8 cellular contexts compared by ENCODE assay signal in the genomic region with DNA sequence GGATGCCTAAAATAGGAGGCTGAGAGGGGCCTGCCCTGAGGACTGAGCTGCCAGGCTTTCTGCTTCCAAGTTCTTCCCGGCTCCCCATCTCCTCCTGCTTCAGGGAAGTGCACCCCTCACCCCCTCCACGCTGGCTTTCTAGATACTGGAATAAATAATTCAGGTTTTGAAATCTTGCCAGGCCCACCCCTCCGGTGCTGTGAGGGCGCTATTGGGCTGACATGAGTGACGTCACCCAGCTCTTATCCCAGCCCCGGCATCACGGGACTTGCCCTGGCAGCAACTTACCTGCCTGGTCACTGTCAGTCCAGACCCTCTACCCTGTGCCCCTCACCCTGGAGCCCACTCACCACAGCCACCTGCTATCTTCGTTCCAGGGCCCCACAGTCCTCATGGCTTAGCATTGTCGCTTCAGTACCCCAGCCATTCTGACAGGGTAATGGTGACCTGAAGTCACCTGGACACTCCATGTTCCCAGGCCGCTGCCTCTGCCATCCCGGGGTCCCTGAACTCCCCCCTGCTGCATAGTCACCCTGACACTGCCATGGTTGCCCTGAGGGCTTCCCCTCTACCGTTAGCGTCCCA. TPM values are rescaled to one million over a fixed set of nuclear protein-coding genes. Genes with fewer than 3 reads are reported as not detected.
DNase-seq lines count a peak whose midpoint lies in the region; ATAC-seq and TF ChIP-seq lines count a peak whose summit lies in the region.

No MANE protein-coding gene starts in this region.

- no peaks in the 10 kb centered on the region for H3K9me2 ChIP-seq in SU-DHL-6 (replicated peaks; ENCODE audit: insufficient read depth, low read length)

- CTCF ChIA-PET in activated CD8-positive, alpha-beta memory T cell treated with anti-CD3 and anti-CD28 coated beads, Interleukin-2, amount 10 ng/mL, durations not matched to agents 7 days and 5 days (lab: Charles Lee), result interaction anchor here (0.6 to 11.7 kb wide), 26 partner anchors 13 to 769 kb away, joined by 3 to 260 read pairs (median 4); a partner anchor contains a TSS

- peaks cover 25% of the 10 kb centered on the region for H3K27me3 Mint-ChIP-seq in activated CD8-positive, alpha-beta memory T cell treated with anti-CD3 and anti-CD28 coated beads, Interleukin-2, amount 10 ng/mL, durations not matched to agents 7 days and 5 days

- no peak overlapping the region for H3K27ac ChIP-seq in SU-DHL-6 (ENCODE audit: low read depth, low read length)
- peak overlapping the region; percentile 42 to 51 for H3K27ac ChIP-seq in coronary artery

- DNase-seq in activated CD8-positive, alpha-beta memory T cell treated with anti-CD3 and anti-CD28 coated beads, Interleukin-2, amount 10 ng/mL, durations not matched to agents 7 days and 5 days, result peak; percentile 52
- DNase-seq in activated CD8-positive, alpha-beta memory T cell treated with anti-CD3 and anti-CD28 coated beads for 24 hours, result no peak
- DNase-seq in coronary artery (ENCODE audit: low spot score) (no peak), left lobe of liver (ENCODE audit: low spot score) (no peak), DMS114 treated with DMSO at 0.1 percent for 48 hours (lab: John Stamatoyannopoulos, UW; ENCODE audit: unreplicated experiment) (no peak)
- DNase-seq in stimulated activated naive CD8-positive, alpha-beta T cell treated with anti-CD3 and anti-CD28 coated beads, Interleukin-15, Interleukin-2, amounts not matched to agents 100 U/mL and 50 U/mL, for 24 hours, result peak; percentile 52

- TF ChIP-seq CTCF in SU-DHL-6 (IDR thresholded peaks at IDR 0.05; ENCODE audit: insufficient read depth, low read length, poor library complexity, severe bottlenecking) (no peak), coronary artery (IDR thresholded peaks at IDR 0.05) (no peak)

- peaks cover 8% of the 10 kb centered on the region for H3K4me1 Mint-ChIP-seq in activated CD8-positive, alpha-beta memory T cell treated with anti-CD3 and anti-CD28 coated beads, Interleukin-2, amount 10 ng/mL, durations not matched to agents 7 days and 5 days

- peak overlapping the region; percentile 73 for H3K9ac ChIP-seq in SU-DHL-6 (ENCODE audit: low read length)

- peak overlapping the region; percentile 64 for H3K4me3 ChIP-seq in SU-DHL-6 (ENCODE audit: insufficient read depth, low read length, poor library complexity, severe bottlenecking)
- peak overlapping the region; percentile 77 for H3K4me3 ChIP-seq in coronary artery

- ATAC-seq in activated CD8-positive, alpha-beta memory T cell treated with anti-CD3 and anti-CD28 coated beads, Interleukin-2, amount 10 ng/mL, durations not matched to agents 7 days and 5 days, result no peak
- ATAC-seq in left lobe of liver (peak; percentile 6), HG03280 (IDR thresholded peaks at IDR 0.05; ENCODE audit: unreplicated experiment) (no peak)
- ATAC-seq in stimulated activated naive CD8-positive, alpha-beta T cell treated with anti-CD3 and anti-CD28 coated beads, Interleukin-15, Interleukin-2, amounts not matched to agents 100 U/mL and 50 U/mL, for 24 hours, result no peak

- peak overlapping the region; percentile 76 for H3K27ac Mint-ChIP-seq in activated CD8-positive, alpha-beta memory T cell treated with anti-CD3 and anti-CD28 coated beads, Interleukin-2, amount 10 ng/mL, durations not matched to agents 7 days and 5 days

- H3K9me3 Mint-ChIP-seq in activated CD8-positive, alpha-beta memory T cell treated with anti-CD3 and anti-CD28 coated beads, Interleukin-2, amount 10 ng/mL, durations not matched to agents 7 days and 5 days (ENCODE audit: low read depth), result no peaks in the 10 kb centered on the region

- no peaks in the 10 kb centered on the region for H4K20me1 ChIP-seq in SU-DHL-6 (ENCODE audit: low read depth, low read length)

- H3K36me3 ChIP-seq in SU-DHL-6 (ENCODE audit: low read length), result no peaks in the 10 kb centered on the region

- peak overlapping the region; percentile 86 for H2AFZ ChIP-seq in SU-DHL-6 (ENCODE audit: low read depth, low read length, severe bottlenecking)

- H3K79me2 ChIP-seq in SU-DHL-6 (ENCODE audit: insufficient read depth, low read length), result no peaks in the 10 kb centered on the region

- no peaks in the 10 kb centered on the region for H3K27me3 ChIP-seq in SU-DHL-6 (ENCODE audit: low read length)

- H3K4me3 Mint-ChIP-seq in activated CD8-positive, alpha-beta memory T cell treated with anti-CD3 and anti-CD28 coated beads, Interleukin-2, amount 10 ng/mL, durations not matched to agents 7 days and 5 days, result peak overlapping the region; percentile 63

- peak overlapping the region; percentile 85 for H3K4me2 ChIP-seq in SU-DHL-6 (ENCODE audit: low read depth, low read length, poor library complexity, severe bottlenecking)

- no peaks in the 10 kb centered on the region for H3K36me3 Mint-ChIP-seq in activated CD8-positive, alpha-beta memory T cell treated with anti-CD3 and anti-CD28 coated beads, Interleukin-2, amount 10 ng/mL, durations not matched to agents 7 days and 5 days

- H3K9me3 ChIP-seq in SU-DHL-6 (ENCODE audit: insufficient read depth, low read length), result no peaks in the 10 kb centered on the region

- H3F3A ChIP-seq in SU-DHL-6 (ENCODE audit: insufficient read depth), result no peaks in the 10 kb centered on the region

RNA-seq across cellular contexts. Expression of a gene that starts 0.8 kb away (rescaled TPM):
- under 1 TPM; 0.44 to 0.49 TPM for total RNA-seq in activated CD8-positive, alpha-beta memory T cell treated with anti-CD3 and anti-CD28 coated beads, Interleukin-2, amount 10 ng/mL, durations not matched to agents 7 days and 5 days
- not detected for total RNA-seq in left lobe of liver

RNA-seq across cellular contexts. Expression of a gene that starts 8.5 kb away (rescaled TPM):
- total RNA-seq in activated CD8-positive, alpha-beta memory T cell treated with anti-CD3 and anti-CD28 coated beads, Interleukin-2, amount 10 ng/mL, durations not matched to agents 7 days and 5 days, result not detected
- not detected for total RNA-seq in left lobe of liver

RNA-seq across cellular contexts. Expression of a gene that starts 17.0 kb away (rescaled TPM):
- not detected for total RNA-seq in activated CD8-positive, alpha-beta memory T cell treated with anti-CD3 and anti-CD28 coated beads, Interleukin-2, amount 10 ng/mL, durations not matched to agents 7 days and 5 days
- total RNA-seq in left lobe of liver, result 101 TPM

RNA-seq across cellular contexts. Expression of a gene that starts 24.8 kb away (rescaled TPM):
- total RNA-seq in activated CD8-positive, alpha-beta memory T cell treated with anti-CD3 and anti-CD28 coated beads, Interleukin-2, amount 10 ng/mL, durations not matched to agents 7 days and 5 days, result 10 to 100 TPM in 1 of 2 experiments, 1 to 10 TPM in 1; 7.4 to 10.6 TPM
- total RNA-seq in left lobe of liver, result 7.1 TPM

RNA-seq across cellular contexts. Expression of a gene that starts 49.8 kb away (rescaled TPM):
- 10 to 100 TPM; 60.7 to 85.3 TPM for total RNA-seq in activated CD8-positive, alpha-beta memory T cell treated with anti-CD3 and anti-CD28 coated beads, Interleukin-2, amount 10 ng/mL, durations not matched to agents 7 days and 5 days
- total RNA-seq in left lobe of liver, result 0.81 TPM

Comparison
In these comparisons a context has a peak if more than half of its experiments do, and no peak if none do; other contexts are left out.
1. DNase-seq: peak in activated CD8-positive, alpha-beta memory T cell treated with anti-CD3 and anti-CD28 coated beads, Interleukin-2, amount 10 ng/mL, durations not matched to agents 7 days and 5 days (single experiment) and stimulated activated naive CD8-positive, alpha-beta T cell treated with anti-CD3 and anti-CD28 coated beads, Interleukin-15, Interleukin-2, amounts not matched to agents 100 U/mL and 50 U/mL, for 24 hours (single experiment); none in activated CD8-positive, alpha-beta memory T cell treated with anti-CD3 and anti-CD28 coated beads for 24 hours (single experiment), coronary artery (single experiment), left lobe of liver (single experiment) and DMS114 treated with DMSO at 0.1 percent for 48 hours (single experiment).
2. RNA of a gene that starts 17.0 kb away (total RNA-seq): 101 TPM in left lobe of liver (single experiment); not detected in activated CD8-positive, alpha-beta memory T cell treated with anti-CD3 and anti-CD28 coated beads, Interleukin-2, amount 10 ng/mL, durations not matched to agents 7 days and 5 days; every median in the first group is over 100 times any median in the second.